In the genomic region with DNA sequence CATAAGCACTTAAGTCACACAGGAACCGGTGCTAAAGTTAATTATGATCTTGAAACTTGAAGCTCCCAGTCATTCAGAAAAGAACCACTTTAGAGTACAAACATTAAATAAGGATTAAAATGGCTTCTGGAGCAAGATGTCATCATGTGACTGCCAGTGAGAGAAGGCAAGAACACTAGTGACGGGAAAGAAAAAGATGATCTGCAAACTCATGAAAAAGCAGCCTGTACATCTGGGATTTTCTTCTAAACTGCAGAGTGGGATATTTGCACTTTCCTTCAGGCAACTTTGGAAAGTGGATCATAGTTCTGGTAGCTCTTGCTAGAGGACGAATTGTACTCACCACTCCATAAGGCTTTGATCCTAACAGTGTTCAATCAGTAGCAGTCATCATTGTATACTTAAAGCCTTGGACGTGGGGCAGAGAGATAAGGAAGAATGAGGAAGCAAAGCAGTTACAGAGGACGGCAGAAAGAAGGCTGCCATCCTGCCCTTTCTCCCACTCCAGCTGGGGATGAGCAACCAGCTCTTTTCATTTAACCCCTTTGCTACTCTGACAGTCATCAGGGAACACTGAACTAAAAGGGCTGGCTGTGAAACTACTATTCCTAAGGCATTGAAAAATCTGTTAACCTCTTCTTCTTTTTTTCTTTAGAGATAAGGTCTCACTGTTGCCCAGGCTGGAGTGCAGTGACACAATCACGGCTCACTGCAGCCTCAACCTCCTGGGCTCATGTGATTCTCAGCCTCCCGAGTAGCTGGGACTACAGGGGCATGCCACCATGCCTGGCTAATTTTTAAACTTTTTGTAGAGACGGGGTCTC, we compare ENCODE assay signal across 1 cellular context.
TF ChIP-seq lines count a peak whose summit lies in the region.

No MANE protein-coding gene starts in this region.

TF ChIP-seq in K562, 482 proteins besides CTCF, POLR2A, EP300 and RAD21 (continued from another document and continues in another):
- TF ChIP-seq, protein P1, sequence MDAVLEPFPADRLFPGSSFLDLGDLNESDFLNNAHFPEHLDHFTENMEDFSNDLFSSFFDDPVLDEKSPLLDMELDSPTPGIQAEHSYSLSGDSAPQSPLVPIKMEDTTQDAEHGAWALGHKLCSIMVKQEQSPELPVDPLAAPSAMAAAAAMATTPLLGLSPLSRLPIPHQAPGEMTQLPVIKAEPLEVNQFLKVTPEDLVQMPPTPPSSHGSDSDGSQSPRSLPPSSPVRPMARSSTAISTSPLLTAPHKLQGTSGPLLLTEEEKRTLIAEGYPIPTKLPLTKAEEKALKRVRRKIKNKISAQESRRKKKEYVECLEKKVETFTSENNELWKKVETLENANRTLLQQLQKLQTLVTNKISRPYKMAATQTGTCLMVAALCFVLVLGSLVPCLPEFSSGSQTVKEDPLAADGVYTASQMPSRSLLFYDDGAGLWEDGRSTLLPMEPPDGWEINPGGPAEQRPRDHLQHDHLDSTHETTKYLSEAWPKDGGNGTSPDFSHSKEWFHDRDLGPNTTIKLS (IDR thresholded peaks at IDR 0.05; ENCODE audit: borderline replicate concordance, low read depth), result no peak
- TF ChIP-seq, protein P2, sequence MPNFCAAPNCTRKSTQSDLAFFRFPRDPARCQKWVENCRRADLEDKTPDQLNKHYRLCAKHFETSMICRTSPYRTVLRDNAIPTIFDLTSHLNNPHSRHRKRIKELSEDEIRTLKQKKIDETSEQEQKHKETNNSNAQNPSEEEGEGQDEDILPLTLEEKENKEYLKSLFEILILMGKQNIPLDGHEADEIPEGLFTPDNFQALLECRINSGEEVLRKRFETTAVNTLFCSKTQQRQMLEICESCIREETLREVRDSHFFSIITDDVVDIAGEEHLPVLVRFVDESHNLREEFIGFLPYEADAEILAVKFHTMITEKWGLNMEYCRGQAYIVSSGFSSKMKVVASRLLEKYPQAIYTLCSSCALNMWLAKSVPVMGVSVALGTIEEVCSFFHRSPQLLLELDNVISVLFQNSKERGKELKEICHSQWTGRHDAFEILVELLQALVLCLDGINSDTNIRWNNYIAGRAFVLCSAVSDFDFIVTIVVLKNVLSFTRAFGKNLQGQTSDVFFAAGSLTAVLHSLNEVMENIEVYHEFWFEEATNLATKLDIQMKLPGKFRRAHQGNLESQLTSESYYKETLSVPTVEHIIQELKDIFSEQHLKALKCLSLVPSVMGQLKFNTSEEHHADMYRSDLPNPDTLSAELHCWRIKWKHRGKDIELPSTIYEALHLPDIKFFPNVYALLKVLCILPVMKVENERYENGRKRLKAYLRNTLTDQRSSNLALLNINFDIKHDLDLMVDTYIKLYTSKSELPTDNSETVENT (CRISPR knock-in tag; IDR thresholded peaks at IDR 0.05), result no peak
- TF ChIP-seq, protein P3, sequence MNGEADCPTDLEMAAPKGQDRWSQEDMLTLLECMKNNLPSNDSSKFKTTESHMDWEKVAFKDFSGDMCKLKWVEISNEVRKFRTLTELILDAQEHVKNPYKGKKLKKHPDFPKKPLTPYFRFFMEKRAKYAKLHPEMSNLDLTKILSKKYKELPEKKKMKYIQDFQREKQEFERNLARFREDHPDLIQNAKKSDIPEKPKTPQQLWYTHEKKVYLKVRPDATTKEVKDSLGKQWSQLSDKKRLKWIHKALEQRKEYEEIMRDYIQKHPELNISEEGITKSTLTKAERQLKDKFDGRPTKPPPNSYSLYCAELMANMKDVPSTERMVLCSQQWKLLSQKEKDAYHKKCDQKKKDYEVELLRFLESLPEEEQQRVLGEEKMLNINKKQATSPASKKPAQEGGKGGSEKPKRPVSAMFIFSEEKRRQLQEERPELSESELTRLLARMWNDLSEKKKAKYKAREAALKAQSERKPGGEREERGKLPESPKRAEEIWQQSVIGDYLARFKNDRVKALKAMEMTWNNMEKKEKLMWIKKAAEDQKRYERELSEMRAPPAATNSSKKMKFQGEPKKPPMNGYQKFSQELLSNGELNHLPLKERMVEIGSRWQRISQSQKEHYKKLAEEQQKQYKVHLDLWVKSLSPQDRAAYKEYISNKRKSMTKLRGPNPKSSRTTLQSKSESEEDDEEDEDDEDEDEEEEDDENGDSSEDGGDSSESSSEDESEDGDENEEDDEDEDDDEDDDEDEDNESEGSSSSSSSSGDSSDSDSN (IDR thresholded peaks at IDR 0.05; ENCODE audit: borderline replicate concordance in 1 of 2, low read depth in 2 of 2, low read length in 2 of 2), result no peak
- TF ChIP-seq SMARCB1 (IDR thresholded peaks at IDR 0.05; ENCODE audit: insufficient read length, low read depth) (peak; percentile 79), ZNF444 (CRISPR knock-in tag; IDR thresholded peaks at IDR 0.05) (no peak), POLR2B (IDR thresholded peaks at IDR 0.05; ENCODE audit: low read depth, partially characterized antibody) (no peak), BCOR (IDR thresholded peaks at IDR 0.05) (0 out of 2 replicates have a peak, but pooled peaks have one; percentile 26), GATAD2A (IDR thresholded peaks at IDR 0.05) (peak; percentile 66; the same call in 1 of the 2 replicates), SRSF3 (IDR thresholded peaks at IDR 0.05; ENCODE audit: insufficient read depth, low read length) (no peak), MYC (IDR thresholded peaks at IDR 0.05; ENCODE audit: low read depth, low read length) (0 out of 2 replicates have a peak, but pooled peaks have one; percentile 23), MYC (CRISPR knock-in tag; IDR thresholded peaks at IDR 0.05; ENCODE audit: borderline replicate concordance, low read depth) (no peak), PRMT5 (CRISPR knock-in tag; IDR thresholded peaks at IDR 0.05) (no peak), ASH1L (IDR thresholded peaks at IDR 0.05; ENCODE audit: borderline replicate concordance, low read depth, partially characterized antibody) (no peak), FIP1L1 (IDR thresholded peaks at IDR 0.05; ENCODE audit: low read depth, low read length, poor library complexity, severe bottlenecking) (no peak), POLR2H (tag; IDR thresholded peaks at IDR 0.05; ENCODE audit: low read depth) (no peak), MCM7 (IDR thresholded peaks at IDR 0.05) (no peak), NR2C2 (CRISPR knock-in tag; IDR thresholded peaks at IDR 0.05) (no peak), NR2C2 (tag; IDR thresholded peaks at IDR 0.05) (no peak), LEF1 (IDR thresholded peaks at IDR 0.05) (peak; percentile 96), TCF3 (CRISPR knock-in tag; IDR thresholded peaks at IDR 0.05) (peak; percentile 91), ZNF41 (CRISPR knock-in tag; conservative IDR thresholded peaks at IDR 0.05) (0 out of 2 replicates have a peak, but pooled peaks have one; percentile 5), TRIM24 (IDR thresholded peaks at IDR 0.05) (peak in 1 of 2 experiments; percentile 71; a peak in 3 of 4 replicates), HDAC1 (IDR thresholded peaks at IDR 0.05) (peak in 1 of 2 experiments; percentile 79; a peak in 2 of 4 replicates), CBFA2T2 (conservative IDR thresholded peaks at IDR 0.05) (peak; percentile 67), RAD51 (IDR thresholded peaks at IDR 0.05; ENCODE audit: borderline replicate concordance, low read depth) (peak; percentile 56), MBD2 (IDR thresholded peaks at IDR 0.05; ENCODE audit: borderline replicate concordance, low read depth) (peak; percentile 37; the same call in 1 of the 2 replicates), MED1 (CRISPR knock-in tag; IDR thresholded peaks at IDR 0.05; ENCODE audit: borderline replicate concordance) (no peak)
- TF ChIP-seq, protein P4, sequence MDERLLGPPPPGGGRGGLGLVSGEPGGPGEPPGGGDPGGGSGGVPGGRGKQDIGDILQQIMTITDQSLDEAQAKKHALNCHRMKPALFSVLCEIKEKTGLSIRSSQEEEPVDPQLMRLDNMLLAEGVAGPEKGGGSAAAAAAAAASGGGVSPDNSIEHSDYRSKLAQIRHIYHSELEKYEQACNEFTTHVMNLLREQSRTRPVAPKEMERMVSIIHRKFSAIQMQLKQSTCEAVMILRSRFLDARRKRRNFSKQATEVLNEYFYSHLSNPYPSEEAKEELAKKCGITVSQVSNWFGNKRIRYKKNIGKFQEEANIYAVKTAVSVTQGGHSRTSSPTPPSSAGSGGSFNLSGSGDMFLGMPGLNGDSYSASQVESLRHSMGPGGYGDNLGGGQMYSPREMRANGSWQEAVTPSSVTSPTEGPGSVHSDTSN (CRISPR knock-in tag; IDR thresholded peaks at IDR 0.05; ENCODE audit: low read depth), result no peak
- TF ChIP-seq, protein P4 (tag; conservative IDR thresholded peaks at IDR 0.05; ENCODE audit: low read depth), result peak; percentile 43
- TF ChIP-seq, protein P5, sequence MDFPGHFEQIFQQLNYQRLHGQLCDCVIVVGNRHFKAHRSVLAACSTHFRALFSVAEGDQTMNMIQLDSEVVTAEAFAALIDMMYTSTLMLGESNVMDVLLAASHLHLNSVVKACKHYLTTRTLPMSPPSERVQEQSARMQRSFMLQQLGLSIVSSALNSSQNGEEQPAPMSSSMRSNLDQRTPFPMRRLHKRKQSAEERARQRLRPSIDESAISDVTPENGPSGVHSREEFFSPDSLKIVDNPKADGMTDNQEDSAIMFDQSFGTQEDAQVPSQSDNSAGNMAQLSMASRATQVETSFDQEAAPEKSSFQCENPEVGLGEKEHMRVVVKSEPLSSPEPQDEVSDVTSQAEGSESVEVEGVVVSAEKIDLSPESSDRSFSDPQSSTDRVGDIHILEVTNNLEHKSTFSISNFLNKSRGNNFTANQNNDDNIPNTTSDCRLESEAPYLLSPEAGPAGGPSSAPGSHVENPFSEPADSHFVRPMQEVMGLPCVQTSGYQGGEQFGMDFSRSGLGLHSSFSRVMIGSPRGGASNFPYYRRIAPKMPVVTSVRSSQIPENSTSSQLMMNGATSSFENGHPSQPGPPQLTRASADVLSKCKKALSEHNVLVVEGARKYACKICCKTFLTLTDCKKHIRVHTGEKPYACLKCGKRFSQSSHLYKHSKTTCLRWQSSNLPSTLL (IDR thresholded peaks at IDR 0.05), result no peak
- TF ChIP-seq, protein P6, sequence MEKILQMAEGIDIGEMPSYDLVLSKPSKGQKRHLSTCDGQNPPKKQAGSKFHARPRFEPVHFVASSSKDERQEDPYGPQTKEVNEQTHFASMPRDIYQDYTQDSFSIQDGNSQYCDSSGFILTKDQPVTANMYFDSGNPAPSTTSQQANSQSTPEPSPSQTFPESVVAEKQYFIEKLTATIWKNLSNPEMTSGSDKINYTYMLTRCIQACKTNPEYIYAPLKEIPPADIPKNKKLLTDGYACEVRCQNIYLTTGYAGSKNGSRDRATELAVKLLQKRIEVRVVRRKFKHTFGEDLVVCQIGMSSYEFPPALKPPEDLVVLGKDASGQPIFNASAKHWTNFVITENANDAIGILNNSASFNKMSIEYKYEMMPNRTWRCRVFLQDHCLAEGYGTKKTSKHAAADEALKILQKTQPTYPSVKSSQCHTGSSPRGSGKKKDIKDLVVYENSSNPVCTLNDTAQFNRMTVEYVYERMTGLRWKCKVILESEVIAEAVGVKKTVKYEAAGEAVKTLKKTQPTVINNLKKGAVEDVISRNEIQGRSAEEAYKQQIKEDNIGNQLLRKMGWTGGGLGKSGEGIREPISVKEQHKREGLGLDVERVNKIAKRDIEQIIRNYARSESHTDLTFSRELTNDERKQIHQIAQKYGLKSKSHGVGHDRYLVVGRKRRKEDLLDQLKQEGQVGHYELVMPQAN (IDR thresholded peaks at IDR 0.05; ENCODE audit: borderline replicate concordance), result no peak
- TF ChIP-seq, protein P7, sequence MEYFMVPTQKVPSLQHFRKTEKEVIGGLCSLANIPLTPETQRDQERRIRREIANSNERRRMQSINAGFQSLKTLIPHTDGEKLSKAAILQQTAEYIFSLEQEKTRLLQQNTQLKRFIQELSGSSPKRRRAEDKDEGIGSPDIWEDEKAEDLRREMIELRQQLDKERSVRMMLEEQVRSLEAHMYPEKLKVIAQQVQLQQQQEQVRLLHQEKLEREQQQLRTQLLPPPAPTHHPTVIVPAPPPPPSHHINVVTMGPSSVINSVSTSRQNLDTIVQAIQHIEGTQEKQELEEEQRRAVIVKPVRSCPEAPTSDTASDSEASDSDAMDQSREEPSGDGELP (CRISPR knock-in tag; IDR thresholded peaks at IDR 0.05; ENCODE audit: borderline replicate concordance), result peak; percentile 36; the same call in 1 of the 2 replicates
- TF ChIP-seq, protein P8, sequence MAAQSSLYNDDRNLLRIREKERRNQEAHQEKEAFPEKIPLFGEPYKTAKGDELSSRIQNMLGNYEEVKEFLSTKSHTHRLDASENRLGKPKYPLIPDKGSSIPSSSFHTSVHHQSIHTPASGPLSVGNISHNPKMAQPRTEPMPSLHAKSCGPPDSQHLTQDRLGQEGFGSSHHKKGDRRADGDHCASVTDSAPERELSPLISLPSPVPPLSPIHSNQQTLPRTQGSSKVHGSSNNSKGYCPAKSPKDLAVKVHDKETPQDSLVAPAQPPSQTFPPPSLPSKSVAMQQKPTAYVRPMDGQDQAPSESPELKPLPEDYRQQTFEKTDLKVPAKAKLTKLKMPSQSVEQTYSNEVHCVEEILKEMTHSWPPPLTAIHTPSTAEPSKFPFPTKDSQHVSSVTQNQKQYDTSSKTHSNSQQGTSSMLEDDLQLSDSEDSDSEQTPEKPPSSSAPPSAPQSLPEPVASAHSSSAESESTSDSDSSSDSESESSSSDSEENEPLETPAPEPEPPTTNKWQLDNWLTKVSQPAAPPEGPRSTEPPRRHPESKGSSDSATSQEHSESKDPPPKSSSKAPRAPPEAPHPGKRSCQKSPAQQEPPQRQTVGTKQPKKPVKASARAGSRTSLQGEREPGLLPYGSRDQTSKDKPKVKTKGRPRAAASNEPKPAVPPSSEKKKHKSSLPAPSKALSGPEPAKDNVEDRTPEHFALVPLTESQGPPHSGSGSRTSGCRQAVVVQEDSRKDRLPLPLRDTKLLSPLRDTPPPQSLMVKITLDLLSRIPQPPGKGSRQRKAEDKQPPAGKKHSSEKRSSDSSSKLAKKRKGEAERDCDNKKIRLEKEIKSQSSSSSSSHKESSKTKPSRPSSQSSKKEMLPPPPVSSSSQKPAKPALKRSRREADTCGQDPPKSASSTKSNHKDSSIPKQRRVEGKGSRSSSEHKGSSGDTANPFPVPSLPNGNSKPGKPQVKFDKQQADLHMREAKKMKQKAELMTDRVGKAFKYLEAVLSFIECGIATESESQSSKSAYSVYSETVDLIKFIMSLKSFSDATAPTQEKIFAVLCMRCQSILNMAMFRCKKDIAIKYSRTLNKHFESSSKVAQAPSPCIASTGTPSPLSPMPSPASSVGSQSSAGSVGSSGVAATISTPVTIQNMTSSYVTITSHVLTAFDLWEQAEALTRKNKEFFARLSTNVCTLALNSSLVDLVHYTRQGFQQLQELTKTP (IDR thresholded peaks at IDR 0.05; ENCODE audit: low read depth in 1 of 2, partially characterized antibody in 2 of 2), result peak in 1 of 2 experiments; percentile 65
